In genomic region chr12:53727310-53728041, GRCh38 we compare ENCODE assay signal across 2 cellular contexts.
TF ChIP-seq lines count a peak whose summit lies in the region.

CALCOCO1 (minus strand) TSS chr12:53727452; CDS start chr12:53725242, 2,210 bp downstream.

TF ChIP-seq in IMR-90, 13 proteins besides CTCF, POLR2A, EP300 and RAD21:
- TF ChIP-seq ELK1 (IDR thresholded peaks at IDR 0.05; ENCODE audit: borderline replicate concordance, low read depth, low read length): no peak
- TF ChIP-seq FOS (IDR thresholded peaks at IDR 0.05; ENCODE audit: low read depth, low read length): no peak
- peak; percentile 59; the same call in 1 of the 2 replicates for TF ChIP-seq BHLHE40 (IDR thresholded peaks at IDR 0.05; ENCODE audit: low read depth, low read length)
- no peak for TF ChIP-seq SMC3 (IDR thresholded peaks at IDR 0.05; ENCODE audit: low read depth, low read length)
- peak; percentile 98 for TF ChIP-seq MAZ (IDR thresholded peaks at IDR 0.05; ENCODE audit: borderline replicate concordance, low read depth, low read length)
- TF ChIP-seq CHD1 (IDR thresholded peaks at IDR 0.05; ENCODE audit: low read depth, low read length): no peak
- no peak for TF ChIP-seq MXI1 (IDR thresholded peaks at IDR 0.05; ENCODE audit: borderline replicate concordance, low read depth, low read length)
- TF ChIP-seq CEBPB (IDR thresholded peaks at IDR 0.05; ENCODE audit: low read depth, low read length): 0 out of 2 replicates have a peak, but pooled peaks have one; percentile 3
- no peak for TF ChIP-seq MAFK (IDR thresholded peaks at IDR 0.05; ENCODE audit: low read depth, low read length)
- no peak for TF ChIP-seq RFX5 (IDR thresholded peaks at IDR 0.05; ENCODE audit: low read depth, low read length)
- TF ChIP-seq RCOR1 (IDR thresholded peaks at IDR 0.05; ENCODE audit: insufficient replicate concordance, low read length): no peak
- TF ChIP-seq NFE2L2 (IDR thresholded peaks at IDR 0.05; ENCODE audit: low read depth, low read length): no peak
- TF ChIP-seq, protein P1, sequence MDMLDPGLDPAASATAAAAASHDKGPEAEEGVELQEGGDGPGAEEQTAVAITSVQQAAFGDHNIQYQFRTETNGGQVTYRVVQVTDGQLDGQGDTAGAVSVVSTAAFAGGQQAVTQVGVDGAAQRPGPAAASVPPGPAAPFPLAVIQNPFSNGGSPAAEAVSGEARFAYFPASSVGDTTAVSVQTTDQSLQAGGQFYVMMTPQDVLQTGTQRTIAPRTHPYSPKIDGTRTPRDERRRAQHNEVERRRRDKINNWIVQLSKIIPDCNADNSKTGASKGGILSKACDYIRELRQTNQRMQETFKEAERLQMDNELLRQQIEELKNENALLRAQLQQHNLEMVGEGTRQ (IDR thresholded peaks at IDR 0.05; ENCODE audit: low read depth, low read length): no peak

TF ChIP-seq in endothelial cell of umbilical vein, 7 proteins besides CTCF, POLR2A, EP300 and RAD21:
- TF ChIP-seq, protein P2, sequence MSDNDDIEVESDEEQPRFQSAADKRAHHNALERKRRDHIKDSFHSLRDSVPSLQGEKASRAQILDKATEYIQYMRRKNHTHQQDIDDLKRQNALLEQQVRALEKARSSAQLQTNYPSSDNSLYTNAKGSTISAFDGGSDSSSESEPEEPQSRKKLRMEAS (IDR thresholded peaks at IDR 0.05; ENCODE audit: insufficient read depth, insufficient read length): peak; percentile 4
- TF ChIP-seq MYC (IDR thresholded peaks at IDR 0.05; ENCODE audit: low read depth, low read length): no peak
- no peak for TF ChIP-seq EZH2 (IDR thresholded peaks at IDR 0.05; ENCODE audit: borderline replicate concordance, low read depth, low read length, severe bottlenecking)
- TF ChIP-seq GATA2 (IDR thresholded peaks at IDR 0.05; ENCODE audit: insufficient read depth, insufficient read length, low read depth, low read length): no peak
- TF ChIP-seq POLR2AphosphoS5 (IDR thresholded peaks at IDR 0.05; ENCODE audit: insufficient read depth, low read depth, low read length): peak; percentile 22
